21 cellular contexts compared by ENCODE assay signal in genomic region chr5:173641171-173641570, GRCh38. TPM values are rescaled to one million over a fixed set of nuclear protein-coding genes. Genes with fewer than 3 reads are reported as not detected.
DNase-seq lines count a peak whose midpoint lies in the region; ATAC-seq and TF ChIP-seq lines count a peak whose summit lies in the region.
"Had no signal": no experiment of that assay in that cellular context is flagged by ENCODE, and none has a peak within 500 bp of the region (broad histone marks: within the 10 kb centered on the region; RNA-seq: fewer than 3 reads in every experiment).

No MANE protein-coding gene starts in this region.

- no peak overlapping the region for H3K18ac ChIP-seq in mesenchymal stem cell (ENCODE audit: low read depth in 1 of 2, low read length in 2 of 2)

- H3K4me2 ChIP-seq in GM23338 (no peak overlapping the region), OCI-LY1 (ENCODE audit: low read length) (no peak overlapping the region; the same call in 1 of the 2 replicates), parathyroid adenoma (ENCODE audit: low read length) (no peak overlapping the region), mesenchymal stem cell (ENCODE audit: low read length, poor library complexity, severe bottlenecking) (no peak overlapping the region)
- H3K4me2 ChIP-seq: KMS-11 had no signal

- no peak overlapping the region for H3K4ac ChIP-seq in mesenchymal stem cell (ENCODE audit: low read depth in 1 of 2, low read length in 2 of 2)

- no peaks in the 10 kb centered on the region for H3K79me2 ChIP-seq in GM23338 (replicated peaks; ENCODE audit: insufficient read depth)
- no peaks in the 10 kb centered on the region for H3K79me2 ChIP-seq in OCI-LY1 (ENCODE audit: insufficient read depth, low read length)
- no peaks in the 10 kb centered on the region for H3K79me2 ChIP-seq in parathyroid adenoma

- no peak overlapping the region for H2BK5ac ChIP-seq in mesenchymal stem cell (ENCODE audit: low read depth, low read length, poor library complexity, severe bottlenecking)

- H3K36me3 ChIP-seq in GM23338 (ENCODE audit: insufficient read depth) = no peaks in the 10 kb centered on the region
- H3K36me3 ChIP-seq in OCI-LY1 (ENCODE audit: insufficient read depth, low read length) = no peaks in the 10 kb centered on the region
- H3K36me3 ChIP-seq in endodermal cell (ENCODE audit: control insufficient read depth, insufficient read depth, low read length) = no peaks in the 10 kb centered on the region
- no peaks in the 10 kb centered on the region for H3K36me3 ChIP-seq in parathyroid adenoma (ENCODE audit: control insufficient read depth, insufficient read depth, low read length)
- H3K36me3 ChIP-seq in colonic mucosa = no peaks in the 10 kb centered on the region
- no peaks in the 10 kb centered on the region for H3K36me3 ChIP-seq in mesenchymal stem cell (ENCODE audit: control insufficient read depth in 1 of 2, insufficient read depth in 2 of 2, low read depth in 1 of 2, low read length in 2 of 2)
- H3K36me3 ChIP-seq: HAP-1 had no signal

- TF ChIP-seq CTCF in GM23338 (conservative IDR thresholded peaks at IDR 0.05; ENCODE audit: low read depth in 2 of 2) = no peak
- no peak for TF ChIP-seq CTCF in OCI-LY1 (IDR thresholded peaks at IDR 0.05; ENCODE audit: low read length)
- no peak for TF ChIP-seq CTCF in endodermal cell (conservative IDR thresholded peaks at IDR 0.05)
- no peak for TF ChIP-seq CTCF in parathyroid adenoma (IDR thresholded peaks at IDR 0.05)
- TF ChIP-seq CTCF in colonic mucosa (IDR thresholded peaks at IDR 0.05) = no peak

- no peak overlapping the region for H2BK120ac ChIP-seq in mesenchymal stem cell (ENCODE audit: low read depth, low read length)

- no peaks in the 10 kb centered on the region for H3K79me1 ChIP-seq in mesenchymal stem cell (replicated peaks; ENCODE audit: low read length, poor library complexity, severe bottlenecking)

- H3K14ac ChIP-seq in mesenchymal stem cell (ENCODE audit: low read length in 2 of 2) = no peak overlapping the region

- H3K36me3 Mint-ChIP-seq in GM23338 (ENCODE audit: low read depth) (no peaks in the 10 kb centered on the region), endodermal cell (ENCODE audit: low read depth) (no peaks in the 10 kb centered on the region)
- H3K36me3 Mint-ChIP-seq: CD4-positive, CD25-positive, alpha-beta regulatory T cell; CD8-positive, alpha-beta memory T cell had no signal

- H3K27ac ChIP-seq in GM23338 (ENCODE audit: low read depth) (no peak overlapping the region), OCI-LY1 (ENCODE audit: low read depth, low read length, poor library complexity, severe bottlenecking) (peak overlapping the region; percentile 38), endodermal cell (ENCODE audit: low read depth, low read length) (no peak overlapping the region), parathyroid adenoma (peak overlapping the region; percentile 90), colonic mucosa (no peak overlapping the region), mesenchymal stem cell (ENCODE audit: low read length, poor library complexity, severe bottlenecking) (no peak overlapping the region)
- H3K27ac ChIP-seq: HL-60, KMS-11 had no signal

- H3K4me3 ChIP-seq in GM23338 (no peak overlapping the region), OCI-LY1 (ENCODE audit: low read depth, low read length, poor library complexity, severe bottlenecking) (no peak overlapping the region), endodermal cell (ENCODE audit: low read length) (no peak overlapping the region), parathyroid adenoma (ENCODE audit: low read depth, low read length) (no peak overlapping the region), colonic mucosa (no peak overlapping the region), mesenchymal stem cell (ENCODE audit: insufficient read depth in 1 of 2, low read depth in 1 of 2, low read length in 2 of 2) (no peak overlapping the region)
- H3K4me3 ChIP-seq: GM12878, HAP-1 had no signal

- no peak for DNase-seq in GM23338 (ENCODE audit: low spot score)
- peak; percentile 42 for DNase-seq in endodermal cell
- no peak for DNase-seq in colonic mucosa
- DNase-seq in mesenchymal stem cell = no peak
- no peak for DNase-seq in NCI-H1436 (lab: John Stamatoyannopoulos, UW)
- DNase-seq: ACHN; AML-193; CD4-positive, CD25-positive, alpha-beta regulatory T cell; CD8-positive, alpha-beta memory T cell; COR-L47; DMS 273 treated with DMSO at 0.1 percent for 48 hours; DMS53; DND-41; EL had no signal

- no peak overlapping the region for H3K4me3 Mint-ChIP-seq in GM23338
- no peak overlapping the region for H3K4me3 Mint-ChIP-seq in endodermal cell
- H3K4me3 Mint-ChIP-seq: CD4-positive, CD25-positive, alpha-beta regulatory T cell; CD8-positive, alpha-beta memory T cell had no signal

- intact Hi-C loops in colonic mucosa (cut with DNase I) = no loop called here

- no peak overlapping the region for H4K91ac ChIP-seq in mesenchymal stem cell (ENCODE audit: low read length)

- H3K9ac ChIP-seq in OCI-LY1 (ENCODE audit: low read length) (no peak overlapping the region), endodermal cell (ENCODE audit: extremely low read depth, low read length, poor library complexity, severe bottlenecking) (no peak overlapping the region), parathyroid adenoma (no peak overlapping the region), colonic mucosa (ENCODE audit: low read depth in 2 of 2, low read length in 2 of 2) (no peak overlapping the region), mesenchymal stem cell (ENCODE audit: low read length) (no peak overlapping the region)
- H3K9ac ChIP-seq: KMS-11 had no signal

- H3K9me2 ChIP-seq in GM23338 (ENCODE audit: insufficient read depth) (no peaks in the 10 kb centered on the region), OCI-LY1 (ENCODE audit: low read depth, low read length) (no peaks in the 10 kb centered on the region)

- H2AFZ ChIP-seq in GM23338 (0 out of 2 replicates have a peak overlapping the region, but pooled peaks have one; percentile 72), OCI-LY1 (ENCODE audit: low read length) (no peak overlapping the region), parathyroid adenoma (peak overlapping the region; percentile 56), mesenchymal stem cell (ENCODE audit: low read depth, low read length) (no peak overlapping the region)

- no peak overlapping the region for H2BK12ac ChIP-seq in mesenchymal stem cell (ENCODE audit: low read length in 2 of 2)

- H3K4me1 ChIP-seq in GM23338 (ENCODE audit: insufficient read depth) (peaks cover 40% of the 10 kb centered on the region), OCI-LY1 (ENCODE audit: insufficient read depth, low read length, severe bottlenecking) (peaks cover 85% of the 10 kb centered on the region), endodermal cell (ENCODE audit: control insufficient read depth, insufficient read depth, low read length) (no peaks in the 10 kb centered on the region), parathyroid adenoma (peaks cover 92% of the 10 kb centered on the region), colonic mucosa (no peaks in the 10 kb centered on the region), mesenchymal stem cell (ENCODE audit: control insufficient read depth, insufficient read depth, low read depth, low read length) (peaks cover 16% of the 10 kb centered on the region)
- H3K4me1 ChIP-seq: HAP-1 had no signal

- 88 to 90% methylated on average over 4 to 7 of the region's 7 CpGs for WGBS in endodermal cell (ENCODE audit: insufficient coverage in 1 of 2, insufficient read length in 1 of 2), 2 experiments
- WGBS in mesenchymal stem cell = 92% methylated on average over 7 of the region's 7 CpGs

- ATAC-seq in GM23338 (no peak), GM18498 (IDR thresholded peaks at IDR 0.05; ENCODE audit: unreplicated experiment) (no peak)
- ATAC-seq: GM12878 had no signal

- H4K20me1 ChIP-seq in GM23338 (replicated peaks; ENCODE audit: insufficient read depth) (no peaks in the 10 kb centered on the region), OCI-LY1 (ENCODE audit: insufficient read depth, low read length) (no peaks in the 10 kb centered on the region)

- peaks cover 58% of the 10 kb centered on the region for H3K4me1 Mint-ChIP-seq in GM23338
- H3K4me1 Mint-ChIP-seq in endodermal cell = peaks cover 11% of the 10 kb centered on the region

- no peak overlapping the region for H3K27ac Mint-ChIP-seq in GM23338
- no peak overlapping the region for H3K27ac Mint-ChIP-seq in endodermal cell
- H3K27ac Mint-ChIP-seq: CD4-positive, CD25-positive, alpha-beta regulatory T cell had no signal

- no peaks in the 10 kb centered on the region for H3K9me3 ChIP-seq in OCI-LY1 (ENCODE audit: low read length)
- H3K9me3 ChIP-seq in endodermal cell (ENCODE audit: control insufficient read depth, low read length) = no peaks in the 10 kb centered on the region
- H3K9me3 ChIP-seq in parathyroid adenoma (ENCODE audit: control insufficient read depth, low read length) = no peaks in the 10 kb centered on the region
- no peaks in the 10 kb centered on the region for H3K9me3 ChIP-seq in colonic mucosa
- no peaks in the 10 kb centered on the region for H3K9me3 ChIP-seq in mesenchymal stem cell (ENCODE audit: control insufficient read depth, low read length)
- H3K9me3 ChIP-seq: HAP-1 had no signal

- H2BK15ac ChIP-seq in mesenchymal stem cell (ENCODE audit: low read depth, poor library complexity, severe bottlenecking) = no peak overlapping the region

- H3K27me3 Mint-ChIP-seq in GM23338 (ENCODE audit: insufficient read depth, low read depth, poor library complexity) (peaks cover 10% of the 10 kb centered on the region), endodermal cell (ENCODE audit: insufficient read depth) (peaks cover 7% of the 10 kb centered on the region)

- no peaks in the 10 kb centered on the region for H3K27me3 ChIP-seq in GM23338 (ENCODE audit: insufficient read depth)
- no peaks in the 10 kb centered on the region for H3K27me3 ChIP-seq in OCI-LY1 (ENCODE audit: insufficient read depth, low read length)
- no peaks in the 10 kb centered on the region for H3K27me3 ChIP-seq in endodermal cell (ENCODE audit: control insufficient read depth, insufficient read depth, low read length, poor library complexity, severe bottlenecking)
- no peaks in the 10 kb centered on the region for H3K27me3 ChIP-seq in parathyroid adenoma (ENCODE audit: control insufficient read depth, insufficient read depth, low read length)
- no peaks in the 10 kb centered on the region for H3K27me3 ChIP-seq in colonic mucosa
- peaks cover 0 to 33% of the 10 kb centered on the region in 2 experiments for H3K27me3 ChIP-seq in mesenchymal stem cell (ENCODE audit: control insufficient read depth in 1 of 2, insufficient read depth in 1 of 2, low read length in 2 of 2)

- H3K9me3 Mint-ChIP-seq in GM23338 (no peaks in the 10 kb centered on the region), endodermal cell (no peaks in the 10 kb centered on the region)
- H3K9me3 Mint-ChIP-seq: CD4-positive, CD25-positive, alpha-beta regulatory T cell; CD8-positive, alpha-beta memory T cell had no signal

- H2AK5ac ChIP-seq in mesenchymal stem cell (ENCODE audit: low read length, severe bottlenecking) = no peak overlapping the region

- H3F3A ChIP-seq in GM23338 (replicated peaks; ENCODE audit: low read depth) = no peaks in the 10 kb centered on the region
- H3F3A ChIP-seq in OCI-LY1 (ENCODE audit: insufficient read depth, low read length) = no peaks in the 10 kb centered on the region

- H3K23ac ChIP-seq in mesenchymal stem cell (ENCODE audit: low read length in 2 of 2) = no peak overlapping the region

- H4K8ac ChIP-seq in mesenchymal stem cell (ENCODE audit: low read length) = no peak overlapping the region

RNA-seq across cellular contexts. Expression of gene BOD1, which starts 24.7 kb away (rescaled TPM):
- total RNA-seq in GM23338 (2014; rRNA removed; shearing (Covaris generic)) = 135 and 141 TPM in 2 replicates
- polyA plus RNA-seq in GM23338 (2016; fragmentation: Nextera tagmentation; extraction: Ambion mirVana) = 92.7 and 94.7 TPM in 2 replicates
- total RNA-seq in endodermal cell = 10 to 100 TPM; 79.3 to 92.9 TPM
- 144 TPM for polyA plus RNA-seq in endodermal cell (2013, experiment 1 of 2)
- polyA plus RNA-seq in endodermal cell (2013, experiment 2 of 2) = 121 TPM
- total RNA-seq in colonic mucosa = 10 to 100 TPM; 24.4 to 31.1 TPM
- 79.3 TPM for polyA plus RNA-seq in mesenchymal stem cell (2013, experiment 1 of 2)
- polyA plus RNA-seq in mesenchymal stem cell (2013, experiment 2 of 2) = 84.2 TPM

Comparison
In these comparisons a context has a peak if more than half of its experiments do, and no peak if none do; other contexts are left out.
1. H2AFZ ChIP-seq: peak in GM23338 (single experiment) and parathyroid adenoma (single experiment); none in OCI-LY1 (single experiment) and mesenchymal stem cell (single experiment).
2. H3K27ac ChIP-seq: peak in OCI-LY1 (single experiment) and parathyroid adenoma (single experiment); none in GM23338 (single experiment), endodermal cell (single experiment), colonic mucosa (single experiment) and mesenchymal stem cell (single experiment).